Comparison of ENCODE assay signal across 6 cellular contexts in the genomic region with DNA sequence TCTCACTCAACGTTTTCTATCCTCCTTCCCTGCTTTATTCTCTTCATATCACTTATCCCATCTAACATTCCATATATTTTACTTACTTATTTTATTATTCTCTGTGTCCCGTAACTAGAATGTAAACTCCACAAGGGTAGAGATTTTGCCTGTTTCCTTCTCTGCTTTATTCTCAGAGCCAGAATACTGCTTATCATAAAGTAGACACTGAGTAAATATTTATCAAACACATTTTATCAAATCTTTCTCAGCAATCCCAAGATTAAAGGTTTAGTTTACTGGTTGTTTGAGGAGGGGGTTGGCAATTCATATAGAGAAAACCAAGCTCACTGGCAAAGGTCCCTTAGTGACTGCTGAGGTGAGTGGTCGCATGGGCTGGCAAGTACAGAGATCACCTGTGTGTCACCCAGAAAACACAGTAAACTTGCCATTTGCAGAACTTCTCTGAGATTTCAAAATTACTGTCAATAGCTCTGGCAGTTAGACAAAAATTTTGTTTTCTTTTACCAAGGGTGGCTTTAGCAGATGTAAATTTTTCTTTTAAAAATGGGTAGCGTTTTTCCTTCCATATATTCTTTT.
"Had no signal": no experiment of that assay in that cellular context is flagged by ENCODE, and none has a peak within 500 bp of the region (broad histone marks: within the 10 kb centered on the region; RNA-seq: fewer than 3 reads in every experiment).

No MANE protein-coding gene starts in this region.

- H3K27ac ChIP-seq: HL-60 had no signal

- H3K4me3 ChIP-seq: K562 had no signal

- FAIRE-seq: HTR-8/SVneo, K562 had no signal

- DNase-seq: IMR-90, KBM-7, KG1 had no signal

- ATAC-seq: K562 had no signal
